In genomic region chr4:141473952-141474351, GRCh38 we compare ENCODE assay signal across 27 cellular contexts.
DNase-seq lines count a peak whose midpoint lies in the region; ATAC-seq and TF ChIP-seq lines count a peak whose summit lies in the region.
"Had no signal": no experiment of that assay in that cellular context is flagged by ENCODE, and none has a peak within 500 bp of the region (broad histone marks: within the 10 kb centered on the region; RNA-seq: fewer than 3 reads in every experiment).

No MANE protein-coding gene starts in this region.

- no peaks in the 10 kb centered on the region for H4K20me1 ChIP-seq in fibroblast of lung (ENCODE audit: control insufficient read depth, extremely low read depth, insufficient read depth, low read length)

- no peaks in the 10 kb centered on the region for H3K27me3 ChIP-seq in fibroblast of lung (ENCODE audit: control insufficient read depth, insufficient read depth, low read length)
- H3K27me3 ChIP-seq: left lung, spleen, tibial artery had no signal

- H3K4me3 ChIP-seq in fibroblast of lung (replicated peaks in 1 of 4; ENCODE audit: control extremely low read depth in 1 of 4, insufficient read depth in 1 of 4, low read depth in 3 of 4, low read length in 4 of 4): no peak overlapping the region
- H3K4me3 ChIP-seq: left lung, SK-N-MC, spleen, tibial artery had no signal

- peak; percentile 80 for ATAC-seq in sciatic nerve
- ATAC-seq: activated T-cell treated with anti-CD3 and anti-CD28 coated beads, Interleukin-2, amount 50 U/mL, for 72 hours; esophagus mucosa; left lung had no signal

- no peaks in the 10 kb centered on the region for H3K79me2 ChIP-seq in fibroblast of lung (ENCODE audit: control insufficient read depth, insufficient read depth, low read length)

- no peak overlapping the region for H3K27ac ChIP-seq in fibroblast of lung (ENCODE audit: insufficient read depth, low read length)
- H3K27ac ChIP-seq: left lung, SK-N-MC, spleen had no signal

- H3K36me3 ChIP-seq in fibroblast of lung (ENCODE audit: control insufficient read depth, insufficient read depth, low read length): no peaks in the 10 kb centered on the region
- H3K36me3 ChIP-seq: left lung, spleen, tibial artery had no signal

- H2AFZ ChIP-seq in fibroblast of lung (ENCODE audit: low read length): no peak overlapping the region

- H3K9me3 ChIP-seq in fibroblast of lung (ENCODE audit: control insufficient read depth, insufficient read depth, low read depth, low read length): no peaks in the 10 kb centered on the region
- H3K9me3 ChIP-seq: left lung, tibial artery had no signal

- H3K9ac ChIP-seq in fibroblast of lung (ENCODE audit: insufficient read depth, low read length): no peak overlapping the region

- no peak overlapping the region for H3K4me3 Mint-ChIP-seq in CD14-positive monocyte
- H3K4me3 Mint-ChIP-seq: activated T-cell treated with anti-CD3 and anti-CD28 coated beads, Interleukin-2, amount 50 U/mL, for 72 hours; CD4-positive, alpha-beta memory T cell had no signal

- intact Hi-C loops in sciatic nerve (cut with DNase I) (no loop called here), CD14-positive monocyte (cut with micrococcal nuclease) (no loop called here)

- DNase-seq in EL (peak; percentile 42), HT1080 (ENCODE audit: low read depth) (peak; percentile 35), fibroblast of lung (ENCODE audit: low read depth in 2 of 2) (peak; percentile 50 to 72), sciatic nerve (ENCODE audit: low spot score) (no peak), foreskin melanocyte (no peak), CD14-positive monocyte (ENCODE audit: low spot score) (no peak), NCI-H1417 treated with DMSO at 0.1 percent for 48 hours (lab: John Stamatoyannopoulos, UW) (no peak), HK-2 (ENCODE audit: unreplicated experiment) (no peak)
- DNase-seq: activated CD4-positive, alpha-beta T cell treated with anti-CD3 and anti-CD28 coated beads for 48 hours; activated naive CD4-positive, alpha-beta T cell treated with Interleukin-2 at 50 U/mL for 16 hours; activated T-cell treated with anti-CD3 and anti-CD28 coated beads, Interleukin-2, amount 50 U/mL, for 72 hours; CD4-positive, alpha-beta memory T cell; cortex of kidney; GDM1; left lung; mesendoderm; NCI-H187; NCI-H2227 treated with DMSO at 0.1 percent for 48 hours; NCI-H748 treated with DMSO at 0.1 percent for 48 hours; retina; spleen; stimulated activated CD4-positive, alpha-beta T cell treated with anti-CD3 and anti-CD28 coated beads, Interleukin-2, amount 100 ng/mL, for 48 hours; stimulated activated naive CD4-positive, alpha-beta T cell; T-helper 2 cell; tibial artery had no signal

- H3K4me1 Mint-ChIP-seq in CD14-positive monocyte: no peaks in the 10 kb centered on the region
- H3K4me1 Mint-ChIP-seq: CD4-positive, alpha-beta memory T cell had no signal

- H3K27me3 Mint-ChIP-seq in CD14-positive monocyte (ENCODE audit: low read depth in 3 of 3): peaks cover 0 to 2% (median 0%) of the 10 kb centered on the region in 3 donors

- H3K36me3 Mint-ChIP-seq in CD14-positive monocyte: peaks cover 0 to 4% of the 10 kb centered on the region in 2 donors
- H3K36me3 Mint-ChIP-seq: CD4-positive, alpha-beta memory T cell had no signal

- H3K9me3 Mint-ChIP-seq in CD14-positive monocyte: peaks cover 0 to 9% (median 3%) of the 10 kb centered on the region in 7 donors

- H3K4me1 ChIP-seq in fibroblast of lung (ENCODE audit: control insufficient read depth, extremely low read depth, insufficient read depth, low read length): no peaks in the 10 kb centered on the region
- H3K4me1 ChIP-seq: left lung, spleen had no signal

- no peak overlapping the region for H3K4me2 ChIP-seq in fibroblast of lung (ENCODE audit: extremely low read depth, insufficient read depth, low read length)

- no peak overlapping the region for H3K27ac Mint-ChIP-seq in CD14-positive monocyte
- H3K27ac Mint-ChIP-seq: activated T-cell treated with anti-CD3 and anti-CD28 coated beads, Interleukin-2, amount 50 U/mL, for 72 hours; CD4-positive, alpha-beta memory T cell had no signal

- TF ChIP-seq CTCF in fibroblast of lung (conservative IDR thresholded peaks at IDR 0.05 in 1 of 2, IDR thresholded peaks at IDR 0.05 in 1 of 2; ENCODE audit: low read depth in 1 of 2, low read length in 2 of 2): no peak
- no peak for TF ChIP-seq CTCF in CD14-positive monocyte (IDR thresholded peaks at IDR 0.05)

Comparison
In these comparisons a context has a peak if more than half of its experiments do, and no peak if none do; other contexts are left out.
1. DNase-seq: peak in EL (single experiment), HT1080 (single experiment) and fibroblast of lung (2 of 2); none in sciatic nerve (single experiment), foreskin melanocyte (single experiment), CD14-positive monocyte (single experiment), NCI-H1417 treated with DMSO at 0.1 percent for 48 hours (single experiment) and HK-2 (single experiment).